ENCODE assay signal across 8 cellular contexts in genomic region chr7:29684146-29684786, GRCh38.
A peak's percentile ranks its signal among the peaks of the same experiment; 100 is the strongest.
DNase-seq lines count a peak whose midpoint lies in the region; ATAC-seq and TF ChIP-seq lines count a peak whose summit lies in the region.
"Not testable (repeated sequence)": the region's sequence is repeated elsewhere in the genome, so short reads cannot be mapped to it uniquely, and the experiment has no call there.

No MANE protein-coding gene starts in this region.

- peak overlapping the region; percentile 83 for H3K27ac Mint-ChIP-seq in Calu3 (ENCODE audit: unreplicated experiment)
- not testable (repeated sequence) for H3K27ac Mint-ChIP-seq in activated naive CD4-positive, alpha-beta T cell treated with anti-CD3 and anti-CD28 coated beads, Interleukin-2, amount 50 U/mL, for 24 hours; stimulated activated effector memory CD8-positive, alpha-beta T cell treated with anti-CD3 and anti-CD28 coated beads, Interleukin-12 subunit alpha, Interleukin-12 subunit beta, amount 100 ng/mL, for 72 hours

- H3K4me3 ChIP-seq in PC-3 (ENCODE audit: low read length) (peak overlapping the region; percentile 76), mesodermal cell (ENCODE audit: extremely low read depth, insufficient read depth, low read length, poor library complexity, severe bottlenecking) (peak overlapping the region; percentile 59)

- not testable (repeated sequence) for BruUV-seq in Calu3 (replicated peaks; lab: Mats Ljungman, UMichigan); PC-3 (replicated peaks; lab: Mats Ljungman, UMichigan)

- H3K9ac ChIP-seq in PC-3 (ENCODE audit: low read length) = peak overlapping the region; percentile 73

- peak overlapping the region; percentile 47; the same call in 1 of the 2 replicates for H3K27ac ChIP-seq in PC-3 (ENCODE audit: low read length)
- H3K27ac ChIP-seq in mesodermal cell (ENCODE audit: low read depth, low read length, severe bottlenecking) = not testable (repeated sequence)

- peak overlapping the region; percentile 81; the same call in 1 of the 2 replicates for H2AFZ ChIP-seq in PC-3 (ENCODE audit: low read length)

- POLR2A ChIA-PET in PC-3 (lab: Charles Lee; ENCODE audit: unreplicated experiment) = not testable (repeated sequence)

- peak overlapping the region; percentile 86 for H3K4me2 ChIP-seq in PC-3 (ENCODE audit: low read length)

- H4K20me1 ChIP-seq in PC-3 (ENCODE audit: low read length) = not testable (repeated sequence)

- not testable (repeated sequence) for H3K9me3 ChIP-seq in PC-3 (ENCODE audit: low read length); mesodermal cell (ENCODE audit: control insufficient read depth, low read length)

- not testable (repeated sequence) for H3K36me3 ChIP-seq in PC-3 (ENCODE audit: low read depth, low read length); mesodermal cell (ENCODE audit: control insufficient read depth, insufficient read depth, low read length)

- CTCF ChIA-PET in Calu3 (lab: Charles Lee); PC-3 (lab: Charles Lee): not testable (repeated sequence)

- 0% methylated on average over 1 to 7 of the region's 34 CpGs for WGBS in mesodermal cell (ENCODE audit: insufficient coverage in 2 of 2), 2 experiments

- H3K4me1 Mint-ChIP-seq in Calu3 (ENCODE audit: low read depth, unreplicated experiment) = peaks cover 17% of the 10 kb centered on the region
- H3K4me1 Mint-ChIP-seq in activated naive CD4-positive, alpha-beta T cell treated with anti-CD3 and anti-CD28 coated beads, Interleukin-2, amount 50 U/mL, for 24 hours; stimulated activated effector memory CD8-positive, alpha-beta T cell treated with anti-CD3 and anti-CD28 coated beads, Interleukin-12 subunit alpha, Interleukin-12 subunit beta, amount 100 ng/mL, for 72 hours: not testable (repeated sequence)

- DNase-seq in Calu3; stimulated activated effector memory CD8-positive, alpha-beta T cell treated with anti-CD3 and anti-CD28 coated beads, Interleukin-12 subunit alpha, Interleukin-12 subunit beta, amount 100 ng/mL, for 72 hours (ENCODE audit: low spot score in 2 of 2): not testable (repeated sequence)
- peak; percentile 4 for DNase-seq in PC-3
- DNase-seq in fibroblast of peridontal ligament (ENCODE audit: extremely low read depth) = peak; percentile 14

- intact Hi-C loops in Calu3 (cut with micrococcal nuclease; ENCODE audit: unreplicated experiment) = not testable (repeated sequence)
- intact Hi-C loops in PC-3 (cut with micrococcal nuclease) = loop anchor here (2.0 kb wide), 1 partner anchor 65 kb away; no protein-coding TSS in a partner anchor

- not testable (repeated sequence) for H3F3A ChIP-seq in PC-3 (ENCODE audit: low read length, unreplicated experiment)

- not testable (repeated sequence) for H3K27me3 ChIP-seq in PC-3 (ENCODE audit: low read length)

- not testable (repeated sequence) for TF ChIP-seq CTCF in Calu3 (IDR thresholded peaks at IDR 0.05; ENCODE audit: unreplicated experiment); PC-3 (conservative IDR thresholded peaks at IDR 0.05; ENCODE audit: low read depth, low read length)

- peaks cover 18% of the 10 kb centered on the region for H3K79me2 ChIP-seq in PC-3 (ENCODE audit: low read length)

- ATAC-seq in GM21526 (IDR thresholded peaks at IDR 0.05; ENCODE audit: low FRiP score, unreplicated experiment) = peak; percentile 30
- ATAC-seq in HG03342 (IDR thresholded peaks at IDR 0.05; ENCODE audit: unreplicated experiment) = peak; percentile 22
- ATAC-seq in PC-3 = peak; percentile 38
- ATAC-seq in stimulated activated effector memory CD8-positive, alpha-beta T cell treated with anti-CD3 and anti-CD28 coated beads, Interleukin-12 subunit alpha, Interleukin-12 subunit beta, amount 100 ng/mL, for 72 hours = peak; percentile 57

- H3K27me3 Mint-ChIP-seq in Calu3 (ENCODE audit: unreplicated experiment) = not testable (repeated sequence)
- peaks cover 10% of the 10 kb centered on the region for H3K27me3 Mint-ChIP-seq in activated naive CD4-positive, alpha-beta T cell treated with anti-CD3 and anti-CD28 coated beads, Interleukin-2, amount 50 U/mL, for 24 hours

- H3K36me3 Mint-ChIP-seq in Calu3 (ENCODE audit: insufficient read depth, unreplicated experiment) = peaks cover 18% of the 10 kb centered on the region
- H3K36me3 Mint-ChIP-seq in activated naive CD4-positive, alpha-beta T cell treated with anti-CD3 and anti-CD28 coated beads, Interleukin-2, amount 50 U/mL, for 24 hours; stimulated activated effector memory CD8-positive, alpha-beta T cell treated with anti-CD3 and anti-CD28 coated beads, Interleukin-12 subunit alpha, Interleukin-12 subunit beta, amount 100 ng/mL, for 72 hours: not testable (repeated sequence)

- not testable (repeated sequence) for H3K9me3 Mint-ChIP-seq in Calu3 (ENCODE audit: low read depth, unreplicated experiment); activated naive CD4-positive, alpha-beta T cell treated with anti-CD3 and anti-CD28 coated beads, Interleukin-2, amount 50 U/mL, for 24 hours; stimulated activated effector memory CD8-positive, alpha-beta T cell treated with anti-CD3 and anti-CD28 coated beads, Interleukin-12 subunit alpha, Interleukin-12 subunit beta, amount 100 ng/mL, for 72 hours

- H3K4me1 ChIP-seq in PC-3 (ENCODE audit: insufficient read depth, low read length); mesodermal cell (ENCODE audit: control insufficient read depth, insufficient read depth, low read length, poor library complexity, severe bottlenecking): not testable (repeated sequence)

- H3K9me2 ChIP-seq in PC-3 (replicated peaks; ENCODE audit: low read length) = not testable (repeated sequence)

- H3K4me3 Mint-ChIP-seq in Calu3 (ENCODE audit: low read depth, unreplicated experiment) = peak overlapping the region; percentile 100
- H3K4me3 Mint-ChIP-seq in activated naive CD4-positive, alpha-beta T cell treated with anti-CD3 and anti-CD28 coated beads, Interleukin-2, amount 50 U/mL, for 24 hours = peak overlapping the region; percentile 89
- H3K4me3 Mint-ChIP-seq in stimulated activated effector memory CD8-positive, alpha-beta T cell treated with anti-CD3 and anti-CD28 coated beads, Interleukin-12 subunit alpha, Interleukin-12 subunit beta, amount 100 ng/mL, for 72 hours = peak overlapping the region; percentile 77
